Comparison of ENCODE assay signal across 23 cellular contexts in the genomic region with DNA sequence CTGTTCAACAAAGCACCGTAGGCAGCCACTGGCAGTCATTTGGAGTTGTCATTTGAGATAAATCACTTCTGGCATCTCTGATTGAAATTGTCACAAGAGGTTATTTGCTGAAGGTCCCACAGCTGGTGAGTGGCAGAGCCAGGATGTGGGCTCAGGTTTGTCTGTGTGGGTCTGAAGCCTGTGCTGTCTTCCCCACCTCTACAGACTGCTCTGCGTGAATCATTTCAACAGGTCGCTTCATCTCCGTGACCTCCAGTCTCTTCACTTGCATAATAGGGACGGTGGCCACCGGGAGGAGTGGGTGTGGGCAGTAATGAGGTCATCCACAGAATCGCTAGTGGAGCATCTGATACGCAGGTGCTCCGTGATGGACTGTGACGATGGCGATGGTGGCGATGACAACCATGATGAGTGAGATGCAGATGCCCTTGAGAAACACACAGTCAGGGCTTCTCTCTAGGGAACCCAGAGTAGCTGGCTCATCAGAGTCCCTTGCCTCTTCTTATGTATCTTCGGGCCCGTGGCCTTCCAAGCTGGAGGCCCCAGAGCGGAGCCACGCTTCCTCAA.
"Had no signal": no experiment of that assay in that cellular context is flagged by ENCODE, and none has a peak within 500 bp of the region (broad histone marks: within the 10 kb centered on the region; RNA-seq: fewer than 3 reads in every experiment).

No MANE protein-coding gene starts in this region.

- H3K27me3 ChIP-seq: brain microvascular endothelial cell, cardiac muscle cell had no signal

- H3K27ac Mint-ChIP-seq: activated B cell treated with CpG ODN at 0.5 μM for 24 hours; activated CD4-positive, alpha-beta memory T cell treated with anti-CD3 and anti-CD28 coated beads, Interleukin-2, amount 10 ng/mL, durations not matched to agents 7 days and 5 days; activated naive CD4-positive, alpha-beta T cell treated with anti-CD3 and anti-CD28 coated beads, Interleukin-2, amount 10 ng/mL, durations not matched to agents 7 days and 5 days; activated naive CD8-positive, alpha-beta T cell treated with anti-CD3 and anti-CD28 coated beads for 36 hours; activated T-helper 17 cell treated with anti-CD3 and anti-CD28 coated beads, Interleukin-2, amount 50 U/mL, for 72 hours; T-helper 17 cell had no signal

- H3K27ac ChIP-seq: brain microvascular endothelial cell, cardiac muscle cell had no signal

- H3K4me3 Mint-ChIP-seq: activated B cell treated with CpG ODN at 0.5 μM for 24 hours; activated CD4-positive, alpha-beta memory T cell treated with anti-CD3 and anti-CD28 coated beads, Interleukin-2, amount 10 ng/mL, durations not matched to agents 7 days and 5 days; activated naive CD4-positive, alpha-beta T cell treated with anti-CD3 and anti-CD28 coated beads, Interleukin-2, amount 10 ng/mL, durations not matched to agents 7 days and 5 days; activated naive CD8-positive, alpha-beta T cell treated with anti-CD3 and anti-CD28 coated beads for 36 hours; activated T-helper 17 cell treated with anti-CD3 and anti-CD28 coated beads, Interleukin-2, amount 50 U/mL, for 72 hours; T-helper 17 cell had no signal

- H3K9me3 Mint-ChIP-seq: activated B cell treated with CpG ODN at 0.5 μM for 24 hours; activated CD4-positive, alpha-beta memory T cell treated with anti-CD3 and anti-CD28 coated beads, Interleukin-2, amount 10 ng/mL, durations not matched to agents 7 days and 5 days; activated naive CD4-positive, alpha-beta T cell treated with anti-CD3 and anti-CD28 coated beads, Interleukin-2, amount 10 ng/mL, durations not matched to agents 7 days and 5 days; activated naive CD8-positive, alpha-beta T cell treated with anti-CD3 and anti-CD28 coated beads for 36 hours; activated T-helper 17 cell treated with anti-CD3 and anti-CD28 coated beads, Interleukin-2, amount 50 U/mL, for 72 hours had no signal

- H3K36me3 ChIP-seq: brain microvascular endothelial cell, cardiac muscle cell had no signal

- H3K4me1 Mint-ChIP-seq: activated B cell treated with CpG ODN at 0.5 μM for 24 hours; activated CD4-positive, alpha-beta memory T cell treated with anti-CD3 and anti-CD28 coated beads, Interleukin-2, amount 10 ng/mL, durations not matched to agents 7 days and 5 days; activated naive CD4-positive, alpha-beta T cell treated with anti-CD3 and anti-CD28 coated beads, Interleukin-2, amount 10 ng/mL, durations not matched to agents 7 days and 5 days; activated naive CD8-positive, alpha-beta T cell treated with anti-CD3 and anti-CD28 coated beads for 36 hours; activated T-helper 17 cell treated with anti-CD3 and anti-CD28 coated beads, Interleukin-2, amount 50 U/mL, for 72 hours had no signal

- ATAC-seq: activated T-helper 17 cell treated with anti-CD3 and anti-CD28 coated beads, Interleukin-2, amount 50 U/mL, for 72 hours; PC-3; T-helper 17 cell had no signal

- DNase-seq: activated B cell treated with CpG ODN at 0.5 μM for 24 hours; activated CD4-positive, alpha-beta memory T cell treated with anti-CD3 and anti-CD28 coated beads, Interleukin-2, amount 10 ng/mL, durations not matched to agents 7 days and 5 days; activated CD4-positive, alpha-beta T cell treated with anti-CD3 and anti-CD28 coated beads for 1 hour; activated CD4-positive, alpha-beta T cell treated with anti-CD3 and anti-CD28 coated beads, Interleukin-2, amount 50 U/mL, for 1 hour; activated gamma-delta T cell; activated naive CD4-positive, alpha-beta T cell treated with anti-CD3 and anti-CD28 coated beads, Interleukin-2, amount 10 ng/mL, durations not matched to agents 7 days and 5 days; activated naive CD8-positive, alpha-beta T cell treated with anti-CD3 and anti-CD28 coated beads for 36 hours; activated T-cell treated with anti-CD3 and anti-CD28 coated beads for 4 hours; activated T-cell treated with anti-CD3 and anti-CD28 coated beads, Interleukin-2, amount 50 U/mL, for 48 hours; brain microvascular endothelial cell; MM.1S; NCI-H1105 treated with DMSO at 0.1 percent for 48 hours; NCI-H1436 treated with DMSO at 0.1 percent for 48 hours; NCI-H187; NCI-H2081; NCI-H510A treated with DMSO at 0.1 percent for 48 hours; NCI-H69; PC-3; SIG-M5; T-helper 17 cell; T-helper 9 cell had no signal

- H3K27me3 Mint-ChIP-seq: activated B cell treated with CpG ODN at 0.5 μM for 24 hours; activated CD4-positive, alpha-beta memory T cell treated with anti-CD3 and anti-CD28 coated beads, Interleukin-2, amount 10 ng/mL, durations not matched to agents 7 days and 5 days; activated naive CD4-positive, alpha-beta T cell treated with anti-CD3 and anti-CD28 coated beads, Interleukin-2, amount 10 ng/mL, durations not matched to agents 7 days and 5 days; activated naive CD8-positive, alpha-beta T cell treated with anti-CD3 and anti-CD28 coated beads for 36 hours; activated T-helper 17 cell treated with anti-CD3 and anti-CD28 coated beads, Interleukin-2, amount 50 U/mL, for 72 hours; T-helper 17 cell had no signal

- H3K36me3 Mint-ChIP-seq: activated naive CD4-positive, alpha-beta T cell treated with anti-CD3 and anti-CD28 coated beads, Interleukin-2, amount 10 ng/mL, durations not matched to agents 7 days and 5 days; activated naive CD8-positive, alpha-beta T cell treated with anti-CD3 and anti-CD28 coated beads for 36 hours had no signal

- H3K4me3 ChIP-seq: cardiac muscle cell had no signal
